8 cellular contexts compared by ENCODE assay signal in genomic region chr16:87806246-87806607, GRCh38. TPM values are rescaled to one million over a fixed set of nuclear protein-coding genes. Genes with fewer than 3 reads are reported as not detected.
A peak's percentile ranks its signal among the peaks of the same experiment; 100 is the strongest.
DNase-seq lines count a peak whose midpoint lies in the region; ATAC-seq and TF ChIP-seq lines count a peak whose summit lies in the region.

No MANE protein-coding gene starts in this region.

- H3K4me1 Mint-ChIP-seq in T-helper 17 cell = peaks cover 9% of the 10 kb centered on the region

- H3K27me3 Mint-ChIP-seq in T-helper 17 cell = peaks cover 19% of the 10 kb centered on the region

- peak; percentile 44 to 54 for DNase-seq in NOMO-1 (lab: John Stamatoyannopoulos, UW; ENCODE audit: unreplicated experiment in 2 of 2)
- no peak for DNase-seq in NOMO-1 treated with dmso at 0.1 percent for 144 hours (lab: John Stamatoyannopoulos, UW; ENCODE audit: unreplicated experiment)
- DNase-seq in T-helper 17 cell = no peak
- no peak for DNase-seq in esophagus muscularis mucosa (ENCODE audit: extremely low spot score)
- peak; percentile 64 for DNase-seq in stimulated activated naive CD8-positive, alpha-beta T cell treated with anti-CD3 and anti-CD28 coated beads, Interleukin-15, Interleukin-2, amounts not matched to agents 100 U/mL and 50 U/mL, for 24 hours
- DNase-seq in NCI-H1092 (lab: John Stamatoyannopoulos, UW) = no peak
- no peak for DNase-seq in RKO (ENCODE audit: low spot score)

- peak overlapping the region in 1 of 4 donors; percentile 24 for H3K27ac ChIP-seq in esophagus muscularis mucosa (replicated peaks in 1 of 4)

- peaks cover 15 to 16% (median 15%) of the 10 kb centered on the region in 4 donors for H3K4me1 ChIP-seq in esophagus muscularis mucosa

- H3K9me3 ChIP-seq in T-helper 17 cell (ENCODE audit: control insufficient read depth, low read length, poor library complexity, severe bottlenecking) (no peaks in the 10 kb centered on the region), esophagus muscularis mucosa (peaks cover 0 to 3% (median 0%) of the 10 kb centered on the region in 4 donors)

- no peak for TF ChIP-seq EP300 in esophagus muscularis mucosa (IDR thresholded peaks at IDR 0.05)

- ATAC-seq in T-helper 17 cell (no peak), HG03139 (IDR thresholded peaks at IDR 0.05; ENCODE audit: unreplicated experiment) (no peak)
- ATAC-seq in stimulated activated naive CD8-positive, alpha-beta T cell treated with anti-CD3 and anti-CD28 coated beads, Interleukin-15, Interleukin-2, amounts not matched to agents 100 U/mL and 50 U/mL, for 24 hours = peak; percentile 70

- H3K27me3 ChIP-seq in esophagus muscularis mucosa = peaks cover 0 to 26% (median 0%) of the 10 kb centered on the region in 4 donors

- 71% methylated on average over 11 of the region's 16 CpGs for WGBS in esophagus muscularis mucosa

- intact Hi-C loops in esophagus muscularis mucosa (cut with DNase I) = no loop called here

- peak overlapping the region; percentile 92 for H3K4me3 Mint-ChIP-seq in T-helper 17 cell

- no peak for TF ChIP-seq CTCF in esophagus muscularis mucosa (IDR thresholded peaks at IDR 0.05)

- H3K36me3 ChIP-seq in esophagus muscularis mucosa = no peaks in the 10 kb centered on the region

- H3K4me3 ChIP-seq in esophagus muscularis mucosa = peak overlapping the region; percentile 31 to 43 (median 37)

- no peak for TF ChIP-seq POLR2A in esophagus muscularis mucosa (IDR thresholded peaks at IDR 0.05; ENCODE audit: low read depth)

- H3K36me3 Mint-ChIP-seq in T-helper 17 cell (ENCODE audit: low read depth) = peaks cover 2% of the 10 kb centered on the region

- H3K27ac Mint-ChIP-seq in T-helper 17 cell = peak overlapping the region; percentile 93

RNA-seq across cellular contexts. Expression of gene KLHDC4, which starts 40.4 kb away (rescaled TPM):
- 10 to 100 TPM; 67.7 to 93.3 TPM for total RNA-seq in T-helper 17 cell
- total RNA-seq in esophagus muscularis mucosa = 10 to 100 TPM; 22.2 to 41.5 (median 31.4) TPM

Comparison
In these comparisons a context has a peak if more than half of its experiments do, and no peak if none do; other contexts are left out.
1. DNase-seq: peak in NOMO-1 (2 of 2) and stimulated activated naive CD8-positive, alpha-beta T cell treated with anti-CD3 and anti-CD28 coated beads, Interleukin-15, Interleukin-2, amounts not matched to agents 100 U/mL and 50 U/mL, for 24 hours (single experiment); none in NOMO-1 treated with dmso at 0.1 percent for 144 hours (single experiment), T-helper 17 cell (0 of 3), esophagus muscularis mucosa (single experiment), NCI-H1092 (single experiment) and RKO (single experiment).